ENCODE assay signal across 26 cellular contexts in genomic region chr3:50182533-50183099, GRCh38. TPM values are rescaled to one million over a fixed set of nuclear protein-coding genes. Genes with fewer than 3 reads are reported as not detected.
"Had no signal": no experiment of that assay in that cellular context is flagged by ENCODE, and none has a peak within 500 bp of the region (broad histone marks: within the 10 kb centered on the region; RNA-seq: fewer than 3 reads in every experiment).

No MANE protein-coding gene starts in this region.

- H3K36me3 ChIP-seq: colonic mucosa, pancreas, uterus had no signal

- H3K4me1 ChIP-seq: colonic mucosa, heart right ventricle, thyroid gland, upper lobe of left lung, uterus had no signal

- H3K4me3 ChIP-seq: colonic mucosa, heart right ventricle, mucosa of descending colon, pancreas, skin epidermis, thyroid gland, upper lobe of left lung, uterus had no signal

- DNase-seq: colonic mucosa; dermis blood vessel endothelial cell; heart right ventricle; hypothalamus; kidney glomerular epithelial cell; mammary epithelial cell; mucosa of descending colon; naive thymus-derived CD8-positive, alpha-beta T cell; occipital lobe; stimulated activated CD4-positive, alpha-beta T cell treated with anti-CD3 and anti-CD28 coated beads, Interleukin-12 subunit alpha, Interleukin-12 subunit beta, amount 100 ng/mL, for 4 hours; stimulated activated naive CD4-positive, alpha-beta T cell treated with Interleukin-2 at 50 U/mL for 16 hours; thyroid gland; uterus had no signal

- H3K9me3 Mint-ChIP-seq: neural crest cell had no signal

- H3K27ac Mint-ChIP-seq: progenitor cell of endocrine pancreas had no signal

- H3K27ac ChIP-seq: colonic mucosa, heart right ventricle, pancreas, thyroid gland, upper lobe of left lung, uterus had no signal

- H3K27me3 ChIP-seq: colonic mucosa, heart right ventricle, pancreas, thyroid gland, upper lobe of left lung, uterus had no signal

- H3K4me1 Mint-ChIP-seq: naive thymus-derived CD8-positive, alpha-beta T cell; neural crest cell had no signal

- FAIRE-seq: frontal cortex, islet of Langerhans, pancreas had no signal

- ATAC-seq: heart right ventricle; left lobe of liver; mucosa of descending colon; naive thymus-derived CD8-positive, alpha-beta T cell; pancreas; sciatic nerve had no signal

- H3K9me3 ChIP-seq: colonic mucosa, heart right ventricle, mucosa of descending colon, pancreas, thyroid gland, upper lobe of left lung, uterus had no signal

- H3K4me3 Mint-ChIP-seq: naive thymus-derived CD8-positive, alpha-beta T cell; neural crest cell had no signal

- H3K27me3 Mint-ChIP-seq: progenitor cell of endocrine pancreas had no signal

- H3K36me3 Mint-ChIP-seq: naive thymus-derived CD8-positive, alpha-beta T cell had no signal

RNA-seq across cellular contexts. Expression of gene GNAT1, which starts 8.8 kb away (rescaled TPM):
- total RNA-seq: cerebellum; colonic mucosa; dermis blood vessel endothelial cell; fibroblast of lung; frontal cortex; glomerular endothelial cell; heart right ventricle; lower leg skin; mucosa of descending colon; naive thymus-derived CD8-positive, alpha-beta T cell; neural crest cell; occipital lobe; pancreas; sciatic nerve; thyroid gland; uterus had no signal
- polyA plus RNA-seq: fibroblast of lung; heart right ventricle; naive thymus-derived CD8-positive, alpha-beta T cell; pancreas had no signal

RNA-seq across cellular contexts. Expression of gene SLC38A3, which starts 22.5 kb away (rescaled TPM):
- total RNA-seq: dermis blood vessel endothelial cell; fibroblast of lung; glomerular endothelial cell; naive thymus-derived CD8-positive, alpha-beta T cell had no signal
- polyA plus RNA-seq: naive thymus-derived CD8-positive, alpha-beta T cell had no signal

RNA-seq across cellular contexts. Expression of gene SEMA3F, which starts 27.5 kb away (rescaled TPM):
- total RNA-seq: naive thymus-derived CD8-positive, alpha-beta T cell had no signal
- polyA plus RNA-seq: naive thymus-derived CD8-positive, alpha-beta T cell had no signal
